9 cellular contexts compared by ENCODE assay signal in the genomic region with DNA sequence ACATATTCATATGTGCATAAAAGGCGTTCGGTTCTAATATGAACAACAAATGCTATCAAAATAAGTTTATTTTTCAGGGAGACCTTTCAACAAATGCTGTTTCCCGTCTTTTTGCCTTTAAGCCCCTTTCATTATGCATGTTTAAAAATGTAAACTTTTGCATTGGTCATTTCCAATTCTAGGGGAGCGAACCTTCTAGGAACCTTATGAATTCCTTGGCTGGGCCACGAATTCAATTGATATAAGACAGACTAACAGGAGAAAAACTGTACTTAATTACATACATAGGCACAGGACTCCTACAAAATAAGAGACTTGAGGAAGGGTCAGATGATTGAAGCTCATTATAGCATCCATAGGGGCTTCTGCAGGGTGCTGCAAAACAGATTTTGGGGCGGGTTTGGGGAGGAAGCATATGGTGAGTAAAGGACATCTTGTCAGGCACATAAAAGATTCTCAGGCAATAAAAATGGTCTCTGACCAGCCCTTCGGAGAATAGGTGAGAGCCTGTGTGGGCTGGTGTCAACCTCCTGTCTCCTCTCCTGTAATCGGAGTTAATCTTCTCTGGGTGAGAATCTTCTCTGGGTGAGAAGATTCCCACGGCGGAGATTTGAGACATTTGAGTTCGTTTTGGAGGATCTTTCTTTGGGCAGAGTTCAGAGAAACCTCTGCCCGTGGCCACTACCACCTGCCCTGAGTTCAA. TPM values are rescaled to one million over a fixed set of nuclear protein-coding genes. Genes with fewer than 3 reads are reported as not detected.
DNase-seq lines count a peak whose midpoint lies in the region; ATAC-seq, FAIRE-seq and TF ChIP-seq lines count a peak whose summit lies in the region.
"Had no signal": no experiment of that assay in that cellular context is flagged by ENCODE, and none has a peak within 500 bp of the region (broad histone marks: within the 10 kb centered on the region; RNA-seq: fewer than 3 reads in every experiment).

No MANE protein-coding gene starts in this region.

- TF ChIP-seq CTCF in glutamatergic neuron (IDR thresholded peaks at IDR 0.05; ENCODE audit: partially characterized antibody, unreplicated experiment): no peak
- no peak for TF ChIP-seq CTCF in smooth muscle cell (IDR thresholded peaks at IDR 0.05; ENCODE audit: borderline replicate concordance, insufficient read depth, poor library complexity, severe bottlenecking)
- no peak for TF ChIP-seq CTCF in D721Med (IDR thresholded peaks at IDR 0.05; ENCODE audit: insufficient read depth, missing control alignments)

- no peak overlapping the region for H2AFZ ChIP-seq in smooth muscle cell (ENCODE audit: low read depth)

- no peaks in the 10 kb centered on the region for H3K79me2 ChIP-seq in smooth muscle cell (ENCODE audit: low read depth)

- WGBS in smooth muscle cell (ENCODE audit: low lambda C conversion rate): 61% methylated on average over 12 of the region's 12 CpGs

- intact Hi-C loops in activated CD4-positive, alpha-beta memory T cell treated with anti-CD3 and anti-CD28 coated beads for 36 hours (cut with micrococcal nuclease): loop anchor here (1.0 to 5.0 kb wide), 4 partner anchors 13 to 391 kb away; partner anchors contain the start of gene PHLPP1

- H3F3A ChIP-seq in smooth muscle cell (ENCODE audit: low read depth): no peaks in the 10 kb centered on the region

- peaks cover 66% of the 10 kb centered on the region for H3K4me1 Mint-ChIP-seq in activated naive CD4-positive, alpha-beta T cell treated with anti-CD3 and anti-CD28 coated beads, Interleukin-2, amount 10 ng/mL, durations not matched to agents 7 days and 5 days
- peaks cover 32% of the 10 kb centered on the region for H3K4me1 Mint-ChIP-seq in activated CD4-positive, alpha-beta memory T cell treated with anti-CD3 and anti-CD28 coated beads for 36 hours (ENCODE audit: low read depth)
- H3K4me1 Mint-ChIP-seq in glutamatergic neuron (ENCODE audit: low read depth, unreplicated experiment): peaks cover 23% of the 10 kb centered on the region

- peaks cover 13% of the 10 kb centered on the region for H3K36me3 Mint-ChIP-seq in activated naive CD4-positive, alpha-beta T cell treated with anti-CD3 and anti-CD28 coated beads, Interleukin-2, amount 10 ng/mL, durations not matched to agents 7 days and 5 days
- peaks cover 0 to 17% of the 10 kb centered on the region in 2 donors for H3K36me3 Mint-ChIP-seq in activated naive CD4-positive, alpha-beta T cell treated with anti-CD3 and anti-CD28 coated beads, Interleukin-2, amount 50 U/mL, for 72 hours
- no peaks in the 10 kb centered on the region for H3K36me3 Mint-ChIP-seq in activated CD4-positive, alpha-beta memory T cell treated with anti-CD3 and anti-CD28 coated beads for 36 hours
- H3K36me3 Mint-ChIP-seq in glutamatergic neuron (ENCODE audit: unreplicated experiment): no peaks in the 10 kb centered on the region

- peak overlapping the region; percentile 83 for H3K4me2 ChIP-seq in smooth muscle cell

- no peaks in the 10 kb centered on the region for H3K9me3 Mint-ChIP-seq in activated naive CD4-positive, alpha-beta T cell treated with anti-CD3 and anti-CD28 coated beads, Interleukin-2, amount 10 ng/mL, durations not matched to agents 7 days and 5 days
- no peaks in the 10 kb centered on the region for H3K9me3 Mint-ChIP-seq in activated naive CD4-positive, alpha-beta T cell treated with anti-CD3 and anti-CD28 coated beads, Interleukin-2, amount 50 U/mL, for 72 hours
- H3K9me3 Mint-ChIP-seq in activated CD4-positive, alpha-beta memory T cell treated with anti-CD3 and anti-CD28 coated beads for 36 hours: no peaks in the 10 kb centered on the region
- peaks cover 7% of the 10 kb centered on the region for H3K9me3 Mint-ChIP-seq in glutamatergic neuron (ENCODE audit: unreplicated experiment)

- peaks cover 20% of the 10 kb centered on the region for H3K4me1 ChIP-seq in smooth muscle cell (ENCODE audit: low read depth)

- H3K4me3 Mint-ChIP-seq in activated naive CD4-positive, alpha-beta T cell treated with anti-CD3 and anti-CD28 coated beads, Interleukin-2, amount 10 ng/mL, durations not matched to agents 7 days and 5 days: peak overlapping the region; percentile 91
- H3K4me3 Mint-ChIP-seq in activated CD4-positive, alpha-beta memory T cell treated with anti-CD3 and anti-CD28 coated beads for 36 hours: peak overlapping the region; percentile 79
- peak overlapping the region; percentile 43 for H3K4me3 Mint-ChIP-seq in glutamatergic neuron (ENCODE audit: unreplicated experiment)

- peaks cover 80% of the 10 kb centered on the region for H3K27me3 ChIP-seq in smooth muscle cell (ENCODE audit: low read depth)

- no peak for FAIRE-seq in D721Med (lab: Jason Lieb, UNC)

- no peaks in the 10 kb centered on the region for H4K20me1 ChIP-seq in smooth muscle cell (ENCODE audit: low read depth)

- peak overlapping the region; percentile 44 for H3K4me3 ChIP-seq in smooth muscle cell

- H3K27me3 Mint-ChIP-seq in activated naive CD4-positive, alpha-beta T cell treated with anti-CD3 and anti-CD28 coated beads, Interleukin-2, amount 10 ng/mL, durations not matched to agents 7 days and 5 days: peaks cover 51% of the 10 kb centered on the region
- H3K27me3 Mint-ChIP-seq in activated CD4-positive, alpha-beta memory T cell treated with anti-CD3 and anti-CD28 coated beads for 36 hours: peaks cover 74% of the 10 kb centered on the region
- H3K27me3 Mint-ChIP-seq in glutamatergic neuron (ENCODE audit: unreplicated experiment): peaks cover 10% of the 10 kb centered on the region

- DNase-seq in activated naive CD4-positive, alpha-beta T cell treated with anti-CD3 and anti-CD28 coated beads, Interleukin-2, amount 10 ng/mL, durations not matched to agents 7 days and 5 days: no peak
- DNase-seq in activated naive CD4-positive, alpha-beta T cell treated with anti-CD3 and anti-CD28 coated beads, Interleukin-2, amount 50 U/mL, for 72 hours (ENCODE audit: low spot score in 2 of 2): no peak
- DNase-seq in activated CD4-positive, alpha-beta memory T cell treated with anti-CD3 and anti-CD28 coated beads for 36 hours: no peak
- DNase-seq in glutamatergic neuron: no peak
- DNase-seq in smooth muscle cell (lab: John Stamatoyannopoulos, UW; ENCODE audit: unreplicated experiment): no peak
- no peak for DNase-seq in D721Med (ENCODE audit: insufficient read length, low spot score)
- DNase-seq in superior temporal gyrus (ENCODE audit: extremely low spot score): no peak
- DNase-seq: AML-193 had no signal

- H3K9ac ChIP-seq in smooth muscle cell (ENCODE audit: low read depth): no peak overlapping the region

- no peak overlapping the region for H3K27ac ChIP-seq in smooth muscle cell (ENCODE audit: low read depth)

- no peaks in the 10 kb centered on the region for H3K9me3 ChIP-seq in smooth muscle cell (replicated peaks; ENCODE audit: low read depth)

- CTCF ChIA-PET in activated naive CD4-positive, alpha-beta T cell treated with anti-CD3 and anti-CD28 coated beads, Interleukin-2, amount 10 ng/mL, durations not matched to agents 7 days and 5 days (lab: Charles Lee): interaction anchor here (0.6 to 1.9 kb wide), 3 partner anchors 16 to 569 kb away, joined by 3 to 5 read pairs (median 4); no protein-coding TSS in a partner anchor
- CTCF ChIA-PET in activated CD4-positive, alpha-beta memory T cell treated with anti-CD3 and anti-CD28 coated beads for 36 hours (lab: Charles Lee): no interaction called here

- no peaks in the 10 kb centered on the region for H3K36me3 ChIP-seq in smooth muscle cell (ENCODE audit: low read depth)

- no peak overlapping the region for H3K27ac Mint-ChIP-seq in activated naive CD4-positive, alpha-beta T cell treated with anti-CD3 and anti-CD28 coated beads, Interleukin-2, amount 10 ng/mL, durations not matched to agents 7 days and 5 days
- H3K27ac Mint-ChIP-seq in activated naive CD4-positive, alpha-beta T cell treated with anti-CD3 and anti-CD28 coated beads, Interleukin-2, amount 50 U/mL, for 72 hours: no peak overlapping the region
- H3K27ac Mint-ChIP-seq in activated CD4-positive, alpha-beta memory T cell treated with anti-CD3 and anti-CD28 coated beads for 36 hours: no peak overlapping the region
- H3K27ac Mint-ChIP-seq in glutamatergic neuron (ENCODE audit: unreplicated experiment): no peak overlapping the region

- POLR2A ChIA-PET in activated CD4-positive, alpha-beta memory T cell treated with anti-CD3 and anti-CD28 coated beads for 36 hours (lab: Charles Lee): no interaction called here

- ATAC-seq in activated naive CD4-positive, alpha-beta T cell treated with anti-CD3 and anti-CD28 coated beads, Interleukin-2, amount 50 U/mL, for 72 hours: no peak
- no peak for ATAC-seq in GM19455 (IDR thresholded peaks at IDR 0.05; ENCODE audit: unreplicated experiment)

RNA-seq across cellular contexts. Expression of gene TNFRSF11A, which starts 1.7 kb away (rescaled TPM):
- 10 to 100 TPM in 1 of 2 donors, under 1 TPM in 1; 0.82 to 15.8 TPM for total RNA-seq in activated naive CD4-positive, alpha-beta T cell treated with anti-CD3 and anti-CD28 coated beads, Interleukin-2, amount 50 U/mL, for 72 hours
- total RNA-seq in activated CD4-positive, alpha-beta memory T cell treated with anti-CD3 and anti-CD28 coated beads for 36 hours: 1 to 10 TPM; 5.7 to 6.1 TPM
- total RNA-seq in glutamatergic neuron (ENCODE audit: unreplicated experiment) (1.2 TPM), smooth muscle cell (under 0.01 TPM in 1 of 2 replicates, not detected in the other)
- 0.52 TPM in 1 of 2 replicates, not detected in the other for polyA plus RNA-seq in smooth muscle cell
